ENCODE assay signal across 27 cellular contexts in genomic region chr14:96405603-96406158, GRCh38. TPM values are rescaled to one million over a fixed set of nuclear protein-coding genes. Genes with fewer than 3 reads are reported as not detected.
DNase-seq lines count a peak whose midpoint lies in the region; ATAC-seq, FAIRE-seq and TF ChIP-seq lines count a peak whose summit lies in the region.
"Had no signal": no experiment of that assay in that cellular context is flagged by ENCODE, and none has a peak within 500 bp of the region (broad histone marks: within the 10 kb centered on the region; RNA-seq: fewer than 3 reads in every experiment).

No MANE protein-coding gene starts in this region.

- CTCF ChIA-PET in K562 (lab: Yijun Ruan, JAX; ENCODE audit: low intra/inter-chr PET ratio), result no interaction called here

- H3K36me3 ChIP-seq in K562 (ENCODE audit: control insufficient read depth, insufficient read depth, low read length) (no peaks in the 10 kb centered on the region), lower lobe of right lung (no peaks in the 10 kb centered on the region), upper lobe of right lung (no peaks in the 10 kb centered on the region), smooth muscle cell (ENCODE audit: low read depth) (no peaks in the 10 kb centered on the region)
- H3K36me3 ChIP-seq: BE2C; BLaER1 treated with 17β-estradiol and CSF1 and Interleukin-3, amounts not matched to agents 10 nM and 100 nM had no signal

- no peak overlapping the region for H3K4me3 Mint-ChIP-seq in activated naive CD8-positive, alpha-beta T cell treated with anti-CD3 and anti-CD28 coated beads, Interleukin-2, amount 50 U/mL, for 24 hours
- H3K4me3 Mint-ChIP-seq in activated naive CD8-positive, alpha-beta T cell treated with anti-CD3 and anti-CD28 coated beads for 36 hours, result no peak overlapping the region
- H3K4me3 Mint-ChIP-seq: CD14-positive monocyte; CD4-positive, alpha-beta T cell; CD8-positive, alpha-beta memory T cell; GM23338; H9 had no signal

- 43% methylated on average over 3 of the region's 3 CpGs for WGBS in K562 (ENCODE audit: insufficient coverage, low coverage, missing lambda C conversion rate)
- WGBS in smooth muscle cell (ENCODE audit: low lambda C conversion rate), result 95% methylated on average over 3 of the region's 3 CpGs

- TF ChIP-seq POLR2A in K562 (conservative IDR thresholded peaks at IDR 0.05), result no peak

- no peaks in the 10 kb centered on the region for H3K79me2 ChIP-seq in K562 (ENCODE audit: control insufficient read depth, insufficient read depth, low read length)
- H3K79me2 ChIP-seq in smooth muscle cell (ENCODE audit: low read depth), result no peaks in the 10 kb centered on the region

- H3K4me1 ChIP-seq in K562 (replicated peaks in 1 of 2; ENCODE audit: control insufficient read depth in 2 of 2, insufficient read depth in 2 of 2, low read length in 2 of 2) (peaks cover 12 to 13% of the 10 kb centered on the region in 2 experiments; a peak in 3 of 5 replicates), lower lobe of right lung (no peaks in the 10 kb centered on the region), upper lobe of right lung (no peaks in the 10 kb centered on the region), smooth muscle cell (ENCODE audit: low read depth) (no peaks in the 10 kb centered on the region)
- H3K4me1 ChIP-seq: A549, BE2C had no signal

- H3K36me3 Mint-ChIP-seq in activated naive CD8-positive, alpha-beta T cell treated with anti-CD3 and anti-CD28 coated beads, Interleukin-2, amount 50 U/mL, for 24 hours (ENCODE audit: low read depth), result no peaks in the 10 kb centered on the region
- H3K36me3 Mint-ChIP-seq in activated naive CD8-positive, alpha-beta T cell treated with anti-CD3 and anti-CD28 coated beads for 36 hours, result no peaks in the 10 kb centered on the region
- H3K36me3 Mint-ChIP-seq: CD14-positive monocyte; CD8-positive, alpha-beta memory T cell had no signal

- TF ChIP-seq CTCF in K562 (IDR thresholded peaks at IDR 0.05 in 2 of 3, conservative IDR thresholded peaks at IDR 0.05 in 1 of 3; ENCODE audit: insufficient read depth in 2 of 3, low read depth in 1 of 3, low read length in 3 of 3) (no peak), lower lobe of right lung (IDR thresholded peaks at IDR 0.05) (no peak), upper lobe of right lung (IDR thresholded peaks at IDR 0.05) (no peak), smooth muscle cell (IDR thresholded peaks at IDR 0.05; ENCODE audit: borderline replicate concordance, insufficient read depth, poor library complexity, severe bottlenecking) (no peak)

- FAIRE-seq in K562 (lab: Jason Lieb, UNC), result peak; percentile 81
- FAIRE-seq: A549, D721Med, GM12891, GM18507 had no signal

- H2AFZ ChIP-seq in K562 (ENCODE audit: low read depth, low read length) (peak overlapping the region; percentile 79; the same call in 1 of the 2 replicates), smooth muscle cell (ENCODE audit: low read depth) (no peak overlapping the region)
- H2AFZ ChIP-seq: GM23338 had no signal

- H3K27ac Mint-ChIP-seq in activated naive CD8-positive, alpha-beta T cell treated with anti-CD3 and anti-CD28 coated beads, Interleukin-2, amount 50 U/mL, for 24 hours, result peak overlapping the region; percentile 2
- H3K27ac Mint-ChIP-seq in activated naive CD8-positive, alpha-beta T cell treated with anti-CD3 and anti-CD28 coated beads for 36 hours, result no peak overlapping the region
- H3K27ac Mint-ChIP-seq: CD14-positive monocyte; CD4-positive, alpha-beta T cell; GM23338 had no signal

- H3K27me3 Mint-ChIP-seq in activated naive CD8-positive, alpha-beta T cell treated with anti-CD3 and anti-CD28 coated beads, Interleukin-2, amount 50 U/mL, for 24 hours, result no peaks in the 10 kb centered on the region
- no peaks in the 10 kb centered on the region for H3K27me3 Mint-ChIP-seq in activated naive CD8-positive, alpha-beta T cell treated with anti-CD3 and anti-CD28 coated beads for 36 hours

- peaks cover 2% of the 10 kb centered on the region for H3K4me1 Mint-ChIP-seq in activated naive CD8-positive, alpha-beta T cell treated with anti-CD3 and anti-CD28 coated beads, Interleukin-2, amount 50 U/mL, for 24 hours
- H3K4me1 Mint-ChIP-seq in activated naive CD8-positive, alpha-beta T cell treated with anti-CD3 and anti-CD28 coated beads for 36 hours, result no peaks in the 10 kb centered on the region
- H3K4me1 Mint-ChIP-seq: CD14-positive monocyte; CD8-positive, alpha-beta memory T cell; GM23338; H9 had no signal

- no peaks in the 10 kb centered on the region for H4K20me1 ChIP-seq in K562 (replicated peaks; ENCODE audit: control insufficient read depth, insufficient read depth, low read length)
- H4K20me1 ChIP-seq in smooth muscle cell (ENCODE audit: low read depth), result no peaks in the 10 kb centered on the region
- H4K20me1 ChIP-seq: BLaER1 treated with 17β-estradiol and CSF1 and Interleukin-3, amounts not matched to agents 10 nM and 100 nM had no signal

- no peak overlapping the region for H3K9ac ChIP-seq in K562 (ENCODE audit: insufficient read depth in 1 of 2, low read depth in 2 of 2, low read length in 2 of 2)
- H3K9ac ChIP-seq in smooth muscle cell (ENCODE audit: low read depth), result no peak overlapping the region
- H3K9ac ChIP-seq: BLaER1 treated with 17β-estradiol and CSF1 and Interleukin-3, amounts not matched to agents 10 nM and 100 nM had no signal

- no peak for DNase-seq in activated naive CD8-positive, alpha-beta T cell treated with anti-CD3 and anti-CD28 coated beads, Interleukin-2, amount 50 U/mL, for 24 hours
- DNase-seq in activated naive CD8-positive, alpha-beta T cell treated with anti-CD3 and anti-CD28 coated beads for 36 hours, result no peak
- no peak for DNase-seq in K562 (ENCODE audit: extremely low read depth in 1 of 4, low spot score in 3 of 4)
- no peak for DNase-seq in lower lobe of right lung
- DNase-seq in upper lobe of right lung, result no peak
- DNase-seq in smooth muscle cell (lab: John Stamatoyannopoulos, UW; ENCODE audit: unreplicated experiment), result no peak
- DNase-seq in GF-D8 (lab: John Stamatoyannopoulos, UW), result no peak
- DNase-seq: 8988T; ACHN; AML-193; BE2C; CD4-positive, alpha-beta T cell; CD8-positive, alpha-beta memory T cell; DMS 273 treated with DMSO at 0.1 percent for 48 hours; DMS79; EL; GDM1; H9 had no signal

- no peaks in the 10 kb centered on the region for H3K9me3 Mint-ChIP-seq in activated naive CD8-positive, alpha-beta T cell treated with anti-CD3 and anti-CD28 coated beads, Interleukin-2, amount 50 U/mL, for 24 hours
- H3K9me3 Mint-ChIP-seq in activated naive CD8-positive, alpha-beta T cell treated with anti-CD3 and anti-CD28 coated beads for 36 hours, result no peaks in the 10 kb centered on the region
- H3K9me3 Mint-ChIP-seq: CD14-positive monocyte; CD4-positive, alpha-beta T cell; CD8-positive, alpha-beta memory T cell; GM23338; H9 had no signal

- no peak for TF ChIP-seq RAD21 in K562 (CRISPR knock-in tag; conservative IDR thresholded peaks at IDR 0.05 in 1 of 2, IDR thresholded peaks at IDR 0.05 in 1 of 2)

- ATAC-seq in activated naive CD8-positive, alpha-beta T cell treated with anti-CD3 and anti-CD28 coated beads, Interleukin-2, amount 50 U/mL, for 24 hours, result no peak
- ATAC-seq in K562 (peak; percentile 74), lower lobe of right lung (peak; percentile 69 to 87), upper lobe of right lung (peak; percentile 56), HG03095 (IDR thresholded peaks at IDR 0.05; ENCODE audit: unreplicated experiment) (no peak)
- ATAC-seq: A549, GM23338, HCT116 had no signal

- BruUV-seq in K562 (replicated peaks; lab: Mats Ljungman, UMichigan), result no TSS peak

- POLR2A ChIA-PET in K562 (lab: Yijun Ruan, JAX), result interaction anchor here (1.4 kb wide), 1 partner anchor 11 kb away, joined by 3 read pairs; no protein-coding TSS in a partner anchor

- H3K9me1 ChIP-seq in K562 (ENCODE audit: control insufficient read depth, insufficient read depth, low read length), result no peaks in the 10 kb centered on the region

- H3K4me2 ChIP-seq in K562 (ENCODE audit: insufficient read depth, low read length), result peak overlapping the region; percentile 7; the same call in 1 of the 2 replicates
- no peak overlapping the region for H3K4me2 ChIP-seq in smooth muscle cell
- H3K4me2 ChIP-seq: A549; BLaER1 treated with 17β-estradiol and CSF1 and Interleukin-3, amounts not matched to agents 10 nM and 100 nM; GM23338 had no signal

- intact Hi-C loops in K562 (cut with micrococcal nuclease), result loop anchor here (5.0 kb wide), 1 partner anchor 43 kb away; the partner anchor contains the start of genes ATG2B and GSKIP
- intact Hi-C loops in lower lobe of right lung (cut with DNase I), result no loop called here
- intact Hi-C loops in upper lobe of right lung (cut with DNase I), result no loop called here

- no peak overlapping the region for H3K4me3 ChIP-seq in K562
- no peak overlapping the region for H3K4me3 ChIP-seq in lower lobe of right lung
- H3K4me3 ChIP-seq in upper lobe of right lung, result no peak overlapping the region
- H3K4me3 ChIP-seq in smooth muscle cell, result no peak overlapping the region
- H3K4me3 ChIP-seq: A549; BLaER1 treated with 17β-estradiol and CSF1 and Interleukin-3, amounts not matched to agents 10 nM and 100 nM; GM23338 had no signal

- H3F3A ChIP-seq in smooth muscle cell (ENCODE audit: low read depth), result no peaks in the 10 kb centered on the region

- H3K27ac ChIP-seq in K562 (ENCODE audit: extremely low read depth, low read depth, low read length), result no peak overlapping the region
- H3K27ac ChIP-seq in lower lobe of right lung, result no peak overlapping the region
- H3K27ac ChIP-seq in upper lobe of right lung, result no peak overlapping the region
- no peak overlapping the region for H3K27ac ChIP-seq in smooth muscle cell (ENCODE audit: low read depth)
- H3K27ac ChIP-seq: A549; BLaER1 treated with 17β-estradiol and CSF1 and Interleukin-3, amounts not matched to agents 10 nM and 100 nM had no signal

- in situ Hi-C loops in K562 (cut with MboI), result loop anchor here (25.0 kb wide), 1 partner anchor 843 kb away; no protein-coding TSS in a partner anchor

- H3K27me3 ChIP-seq in K562 (ENCODE audit: control insufficient read depth in 2 of 2, insufficient read depth in 2 of 2, low read length in 2 of 2) (no peaks in the 10 kb centered on the region), lower lobe of right lung (ENCODE audit: low read depth) (no peaks in the 10 kb centered on the region), upper lobe of right lung (no peaks in the 10 kb centered on the region), smooth muscle cell (ENCODE audit: low read depth) (no peaks in the 10 kb centered on the region)
- H3K27me3 ChIP-seq: BE2C; BLaER1 treated with 17β-estradiol and CSF1 and Interleukin-3, amounts not matched to agents 10 nM and 100 nM had no signal

- H3K9me3 ChIP-seq in K562 (replicated peaks; ENCODE audit: control insufficient read depth, insufficient read depth, low read depth, low read length), result no peaks in the 10 kb centered on the region
- no peaks in the 10 kb centered on the region for H3K9me3 ChIP-seq in lower lobe of right lung
- H3K9me3 ChIP-seq in upper lobe of right lung, result no peaks in the 10 kb centered on the region
- no peaks in the 10 kb centered on the region for H3K9me3 ChIP-seq in smooth muscle cell (replicated peaks; ENCODE audit: low read depth)
- H3K9me3 ChIP-seq: A549; BE2C; BLaER1 treated with 17β-estradiol and CSF1 and Interleukin-3, amounts not matched to agents 10 nM and 100 nM had no signal

- TF ChIP-seq EP300 in K562 (IDR thresholded peaks at IDR 0.05; ENCODE audit: low read length), result no peak

RNA-seq across cellular contexts. Expression of gene AK7, which starts 13.8 kb away (rescaled TPM):
- under 1 TPM; 0.86 to 0.97 TPM for total RNA-seq in activated naive CD8-positive, alpha-beta T cell treated with anti-CD3 and anti-CD28 coated beads for 36 hours
- total RNA-seq in K562 (2011; cell fraction: chromatin; rRNA removed; ENCODE audit: low replicate concordance), result 4.5 and 4.7 TPM in 2 replicates
- 2.7 and 2.9 TPM in 2 replicates for total RNA-seq in K562 (2011; cell fraction: nucleolus; rRNA removed)
- total RNA-seq in K562 (2011; cell fraction: nucleoplasm; rRNA removed), result 3.7 and 4.7 TPM in 2 replicates
- 0.18 and 0.86 TPM in 2 replicates for total RNA-seq in K562 (2014; rRNA removed)
- 1.4 and 1.6 TPM in 2 replicates for total RNA-seq in K562 (2014; rRNA removed; fragmentation: Illumina TruSeq; extraction: Trizol)
- total RNA-seq in K562 (2015; rRNA removed; fragmentation: Illumina TruSeq; extraction: Trizol), result 0.43 and 0.53 TPM in 2 replicates
- 0.98 TPM in 2 replicates for total RNA-seq in K562 (2021)
- polyA plus RNA-seq in K562 (2011; rRNA removed), result 0.62 and 1.3 TPM in 2 replicates
- 0.58 and 0.69 TPM in 2 replicates for polyA plus RNA-seq in K562 (2011; cell fraction: cytosol; rRNA removed)
- 0.55 and 1.2 TPM in 2 replicates for polyA plus RNA-seq in K562 (2011; cell fraction: nucleus; rRNA removed)
- polyA plus RNA-seq in K562 (2012), result 0.98 and 1.3 TPM in 2 replicates
- 0.89 and 1.0 TPM in 2 replicates for polyA plus RNA-seq in K562 (2014; fragmentation: Illumina TruSeq; extraction: Trizol)
- 1 to 10 TPM in 1 of 2 experiments, under 1 TPM in 1; 0.94 to 1.1 TPM for polyA plus RNA-seq in K562 (2014; fragmentation: Nextera tagmentation; extraction: Ambion mirVana)
- polyA plus RNA-seq in K562 (2014; rRNA removed), result 0.81 and 1.1 TPM in 2 replicates
- 0.81 and 2.1 TPM in 2 replicates for polyA minus RNA-seq in K562 (2011; rRNA and poly(A)+ RNA removed)
- polyA minus RNA-seq in K562 (2011; cell fraction: cytosol; rRNA and poly(A)+ RNA removed), result not detected in 2 replicates
- 0.94 and 1.8 TPM in 2 replicates for polyA minus RNA-seq in K562 (2011; cell fraction: nucleus; rRNA and poly(A)+ RNA removed)
- 9.7 TPM for total RNA-seq in lower lobe of right lung
- 2.6 TPM for total RNA-seq in upper lobe of right lung
- 4.9 and 5.1 TPM in 2 replicates for total RNA-seq in smooth muscle cell
- polyA plus RNA-seq in smooth muscle cell, result 2.3 and 3.5 TPM in 2 replicates
- total RNA-seq: CD4-positive, alpha-beta T cell had no signal
- polyA plus RNA-seq: CD8-positive, alpha-beta memory T cell had no signal

RNA-seq across cellular contexts. Expression of gene GSKIP, which starts 42.4 kb away (rescaled TPM):
- total RNA-seq in activated naive CD8-positive, alpha-beta T cell treated with anti-CD3 and anti-CD28 coated beads for 36 hours, result 10 to 100 TPM; 18.1 to 22.8 TPM
- total RNA-seq in K562 (2011; cell fraction: chromatin; rRNA removed; ENCODE audit: low replicate concordance), result 5.7 and 14.8 TPM in 2 replicates
- 4.0 and 5.0 TPM in 2 replicates for total RNA-seq in K562 (2011; cell fraction: nucleolus; rRNA removed)
- total RNA-seq in K562 (2011; cell fraction: nucleoplasm; rRNA removed), result 6.6 and 8.5 TPM in 2 replicates
- total RNA-seq in K562 (2014; rRNA removed) (12.9 and 14.1 TPM in 2 replicates), K562 (2014; rRNA removed; fragmentation: Illumina TruSeq; extraction: Trizol) (33.2 and 39.0 TPM in 2 replicates), K562 (2015; rRNA removed; fragmentation: Illumina TruSeq; extraction: Trizol) (21.3 and 22.2 TPM in 2 replicates), K562 (2021) (18.4 and 21.3 TPM in 2 replicates), lower lobe of right lung (12.6 TPM), upper lobe of right lung (13.9 TPM), smooth muscle cell (35.2 and 46.6 TPM in 2 replicates)
- polyA plus RNA-seq in K562 (2011; rRNA removed) (15.6 and 22.2 TPM in 2 replicates), K562 (2014; fragmentation: Illumina TruSeq; extraction: Trizol) (28.5 and 33.5 TPM in 2 replicates), K562 (2014; fragmentation: Nextera tagmentation; extraction: Ambion mirVana) (10 to 100 TPM; 47.6 to 58.9 TPM), K562 (2014; rRNA removed) (14.5 and 14.6 TPM in 2 replicates), smooth muscle cell (19.7 and 21.2 TPM in 2 replicates)
- polyA plus RNA-seq in K562 (2011; cell fraction: cytosol; rRNA removed), result 6.4 and 11.8 TPM in 2 replicates
- 3.9 and 6.5 TPM in 2 replicates for polyA plus RNA-seq in K562 (2011; cell fraction: nucleus; rRNA removed)
- polyA plus RNA-seq in K562 (2012), result 24.7 and 24.9 TPM in 2 replicates
- 29.7 and 32.3 TPM in 2 replicates for polyA minus RNA-seq in K562 (2011; rRNA and poly(A)+ RNA removed)
- polyA minus RNA-seq in K562 (2011; cell fraction: cytosol; rRNA and poly(A)+ RNA removed), result 8.5 and 12.4 TPM in 2 replicates
- 2.2 and 5.6 TPM in 2 replicates for polyA minus RNA-seq in K562 (2011; cell fraction: nucleus; rRNA and poly(A)+ RNA removed)

RNA-seq across cellular contexts. Expression of gene ATG2B, which starts 42.5 kb away (rescaled TPM):
- 10 to 100 TPM; 15.3 to 15.9 TPM for total RNA-seq in activated naive CD8-positive, alpha-beta T cell treated with anti-CD3 and anti-CD28 coated beads for 36 hours
- 24.6 and 83.9 TPM in 2 replicates for total RNA-seq in K562 (2011; cell fraction: chromatin; rRNA removed; ENCODE audit: low replicate concordance)
- total RNA-seq in K562 (2011; cell fraction: nucleolus; rRNA removed), result 8.7 and 20.5 TPM in 2 replicates
- total RNA-seq in K562 (2011; cell fraction: nucleoplasm; rRNA removed), result 27.6 and 27.7 TPM in 2 replicates
- total RNA-seq in K562 (2014; rRNA removed) (7.1 and 10.4 TPM in 2 replicates), K562 (2014; rRNA removed; fragmentation: Illumina TruSeq; extraction: Trizol) (12.3 and 13.9 TPM in 2 replicates), K562 (2015; rRNA removed; fragmentation: Illumina TruSeq; extraction: Trizol) (7.5 and 8.7 TPM in 2 replicates), K562 (2021) (9.8 and 12.9 TPM in 2 replicates), lower lobe of right lung (22.4 TPM), upper lobe of right lung (19.1 TPM), smooth muscle cell (21.5 and 22.3 TPM in 2 replicates)
- polyA plus RNA-seq in K562 (2011; rRNA removed) (7.0 and 7.9 TPM in 2 replicates), K562 (2014; fragmentation: Illumina TruSeq; extraction: Trizol) (9.8 and 11.3 TPM in 2 replicates), K562 (2014; fragmentation: Nextera tagmentation; extraction: Ambion mirVana) (1 to 10 TPM in 1 of 2 experiments, under 1 TPM in 1; 0.83 to 1.6 TPM), K562 (2014; rRNA removed) (8.0 and 9.4 TPM in 2 replicates), smooth muscle cell (1.5 and 1.9 TPM in 2 replicates)
- 2.8 and 3.8 TPM in 2 replicates for polyA plus RNA-seq in K562 (2011; cell fraction: cytosol; rRNA removed)
- 21.3 and 27.5 TPM in 2 replicates for polyA plus RNA-seq in K562 (2011; cell fraction: nucleus; rRNA removed)
- polyA plus RNA-seq in K562 (2012), result 4.6 and 7.2 TPM in 2 replicates
- 14.3 and 14.5 TPM in 2 replicates for polyA minus RNA-seq in K562 (2011; rRNA and poly(A)+ RNA removed)
- polyA minus RNA-seq in K562 (2011; cell fraction: cytosol; rRNA and poly(A)+ RNA removed), result 4.3 and 9.4 TPM in 2 replicates
- 18.6 and 29.8 TPM in 2 replicates for polyA minus RNA-seq in K562 (2011; cell fraction: nucleus; rRNA and poly(A)+ RNA removed)

Comparison
In these comparisons a context has a peak if more than half of its experiments do, and no peak if none do; other contexts are left out.
1. ATAC-seq: peak in K562 (single experiment), lower lobe of right lung (2 of 2) and upper lobe of right lung (single experiment); none in activated naive CD8-positive, alpha-beta T cell treated with anti-CD3 and anti-CD28 coated beads, Interleukin-2, amount 50 U/mL, for 24 hours (single experiment) and HG03095 (single experiment).